In genomic region chr15:55230051-55230670, GRCh38 we compare ENCODE assay signal across 13 cellular contexts. TPM values are rescaled to one million over a fixed set of nuclear protein-coding genes. Genes with fewer than 3 reads are reported as not detected.
DNase-seq lines count a peak whose midpoint lies in the region; ATAC-seq, FAIRE-seq and TF ChIP-seq lines count a peak whose summit lies in the region.
"Had no signal": no experiment of that assay in that cellular context is flagged by ENCODE, and none has a peak within 500 bp of the region (broad histone marks: within the 10 kb centered on the region; RNA-seq: fewer than 3 reads in every experiment).

No MANE protein-coding gene starts in this region.

- peak overlapping the region; percentile 65 for H3K4me3 Mint-ChIP-seq in activated naive CD8-positive, alpha-beta T cell treated with anti-CD3 and anti-CD28 coated beads, Interleukin-2, amount 10 ng/mL, durations not matched to agents 7 days and 5 days
- H3K4me3 Mint-ChIP-seq: B cell had no signal

- H3K27ac Mint-ChIP-seq in activated naive CD8-positive, alpha-beta T cell treated with anti-CD3 and anti-CD28 coated beads, Interleukin-2, amount 10 ng/mL, durations not matched to agents 7 days and 5 days: peak overlapping the region; percentile 66
- H3K27ac Mint-ChIP-seq: B cell had no signal

- FAIRE-seq in A204.1 (lab: Jason Lieb, UNC): peak; percentile 14

- no peaks in the 10 kb centered on the region for H3K4me1 ChIP-seq in ovary (ENCODE audit: insufficient read depth)
- H3K4me1 ChIP-seq: prostate gland had no signal

- intact Hi-C loops in ovary (cut with DNase I): no loop called here

- H3K27me3 Mint-ChIP-seq in activated naive CD8-positive, alpha-beta T cell treated with anti-CD3 and anti-CD28 coated beads, Interleukin-2, amount 10 ng/mL, durations not matched to agents 7 days and 5 days: no peaks in the 10 kb centered on the region
- H3K27me3 Mint-ChIP-seq: B cell had no signal

- no peaks in the 10 kb centered on the region for H3K9me3 ChIP-seq in ovary
- H3K9me3 ChIP-seq: prostate gland had no signal

- no peak overlapping the region for H3K4me3 ChIP-seq in ovary
- H3K4me3 ChIP-seq: prostate gland had no signal

- TF ChIP-seq EP300 in ovary (IDR thresholded peaks at IDR 0.05): no peak

- H3K9me3 Mint-ChIP-seq in activated naive CD8-positive, alpha-beta T cell treated with anti-CD3 and anti-CD28 coated beads, Interleukin-2, amount 10 ng/mL, durations not matched to agents 7 days and 5 days: no peaks in the 10 kb centered on the region

- peaks cover 40% of the 10 kb centered on the region for H3K36me3 Mint-ChIP-seq in activated naive CD8-positive, alpha-beta T cell treated with anti-CD3 and anti-CD28 coated beads, Interleukin-2, amount 10 ng/mL, durations not matched to agents 7 days and 5 days

- H3K27me3 ChIP-seq in ovary: no peaks in the 10 kb centered on the region

- peaks cover 34% of the 10 kb centered on the region for H3K4me1 Mint-ChIP-seq in activated naive CD8-positive, alpha-beta T cell treated with anti-CD3 and anti-CD28 coated beads, Interleukin-2, amount 10 ng/mL, durations not matched to agents 7 days and 5 days

- POLR2A ChIA-PET in activated naive CD8-positive, alpha-beta T cell treated with anti-CD3 and anti-CD28 coated beads, Interleukin-2, amount 10 ng/mL, durations not matched to agents 7 days and 5 days (lab: Charles Lee): interaction anchor here (1.9 kb wide), 1 partner anchor 47 kb away, joined by 6 read pairs; no protein-coding TSS in a partner anchor

- no peak for DNase-seq in activated naive CD8-positive, alpha-beta T cell treated with anti-CD3 and anti-CD28 coated beads, Interleukin-2, amount 10 ng/mL, durations not matched to agents 7 days and 5 days
- DNase-seq in kidney tubule cell (ENCODE audit: low spot score) (peak; percentile 46), ovary (no peak), iPS-NIHi11 (ENCODE audit: low spot score) (no peak)
- DNase-seq: activated naive CD4-positive, alpha-beta T cell treated with anti-CD3 and anti-CD28 coated beads, Interleukin-2, amount 50 U/mL, for 16 hours; DMS79 treated with DMSO at 0.1 percent for 48 hours; NCI-H526 treated with DMSO at 0.1 percent for 48 hours had no signal

- peak; percentile 53 for ATAC-seq in GM21786 (IDR thresholded peaks at IDR 0.05; ENCODE audit: unreplicated experiment)
- no peak for ATAC-seq in activated naive CD8-positive, alpha-beta T cell treated with anti-CD3 and anti-CD28 coated beads, Interleukin-2, amount 10 ng/mL, durations not matched to agents 7 days and 5 days (ENCODE audit: low read depth)
- no peak for ATAC-seq in GM21381 (IDR thresholded peaks at IDR 0.05; ENCODE audit: unreplicated experiment)
- no peak for ATAC-seq in HG02884 (IDR thresholded peaks at IDR 0.05; ENCODE audit: unreplicated experiment)

- no peak for TF ChIP-seq CTCF in ovary (IDR thresholded peaks at IDR 0.05)

- no peak for TF ChIP-seq POLR2A in ovary (IDR thresholded peaks at IDR 0.05)

- H3K36me3 ChIP-seq in ovary: no peaks in the 10 kb centered on the region
- H3K36me3 ChIP-seq: prostate gland had no signal

- WGBS in ovary, 3 donors: 58 to 62% (median 60%) methylated on average over 3 of the region's 3 CpGs

- H3K27ac ChIP-seq in ovary: no peak overlapping the region

RNA-seq across cellular contexts. Expression of gene RSL24D1, which starts 33.4 kb away (rescaled TPM):
- total RNA-seq in activated naive CD8-positive, alpha-beta T cell treated with anti-CD3 and anti-CD28 coated beads, Interleukin-2, amount 10 ng/mL, durations not matched to agents 7 days and 5 days: 10 to 100 TPM; 90.8 to 96.0 TPM
- total RNA-seq in ovary: 100 to 1,000 TPM; 103 to 190 (median 117) TPM
- 100 to 1,000 TPM in 1 of 2 donors, 10 to 100 TPM in 1; 86.7 to 135 TPM for polyA plus RNA-seq in ovary

RNA-seq across cellular contexts. Expression of gene RAB27A, which starts 59.5 kb away (rescaled TPM):
- 10 to 100 TPM; 80.1 to 87.3 TPM for total RNA-seq in activated naive CD8-positive, alpha-beta T cell treated with anti-CD3 and anti-CD28 coated beads, Interleukin-2, amount 10 ng/mL, durations not matched to agents 7 days and 5 days
- 10 to 100 TPM in 5 of 7 donors, 1 to 10 TPM in 2; 6.8 to 16.2 (median 12.1) TPM for total RNA-seq in ovary
- polyA plus RNA-seq in ovary: 10 to 100 TPM in 1 of 2 donors, 1 to 10 TPM in 1; 5.8 to 38.0 TPM

Comparison
In these comparisons a context has a peak if more than half of its experiments do, and no peak if none do; other contexts are left out.
1. RNA of gene RAB27A, which starts 59.5 kb away (total RNA-seq): 80.1 to 87.3 TPM in activated naive CD8-positive, alpha-beta T cell treated with anti-CD3 and anti-CD28 coated beads, Interleukin-2, amount 10 ng/mL, durations not matched to agents 7 days and 5 days; 6.8 to 16.2 TPM in ovary; every median in the first group is over 4 times any median in the second.